1 cellular context compared by ENCODE assay signal in the genomic region with DNA sequence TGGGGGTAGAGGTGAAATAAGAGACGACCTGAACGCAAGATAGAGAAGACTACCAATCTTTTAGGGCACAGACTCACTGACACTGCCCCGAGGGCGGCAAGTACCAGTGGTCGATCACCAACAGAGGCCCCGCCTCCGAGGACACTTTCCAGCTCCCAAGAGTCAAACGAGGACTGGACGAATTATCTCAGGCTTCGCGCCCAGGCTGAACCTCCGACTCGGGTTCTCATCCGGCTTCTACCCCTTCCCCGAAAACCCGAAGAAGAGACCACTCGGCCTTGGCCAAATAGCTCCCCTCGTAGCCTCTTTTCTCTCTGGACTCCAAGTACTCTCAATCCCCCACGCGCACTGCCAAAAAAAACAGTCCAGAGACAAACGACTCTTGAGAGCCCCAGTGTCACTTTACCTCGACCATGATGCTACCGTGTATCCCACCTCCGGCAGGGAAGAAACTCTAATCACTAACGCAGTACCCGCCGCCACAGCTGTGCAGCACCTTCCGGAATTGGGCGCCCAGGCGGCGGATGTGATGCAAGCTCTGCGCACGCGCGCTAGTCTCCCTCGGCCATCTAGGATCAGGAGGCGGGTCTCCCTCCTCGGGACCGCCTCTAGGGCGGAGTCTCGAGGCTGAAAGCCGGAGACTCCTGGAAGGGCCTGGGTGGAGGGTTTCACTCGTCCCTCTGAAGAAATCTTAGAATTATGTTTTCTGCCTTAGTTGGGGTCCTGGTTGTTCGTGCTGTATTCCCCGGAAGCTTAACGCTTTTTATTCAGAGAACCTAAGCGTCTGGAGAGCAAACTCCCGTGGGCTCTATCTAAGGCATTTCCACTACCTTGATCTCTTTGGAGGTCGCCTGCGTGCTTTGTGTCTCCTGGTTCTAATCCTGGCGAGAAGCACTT.
TF ChIP-seq lines count a peak whose summit lies in the region.

A gene (minus strand): TSS at position 507 of the 897 bp plus-strand sequence. CDS start 92 bp downstream, at position 415.

TF ChIP-seq in HepG2, 621 proteins besides CTCF, POLR2A, EP300 and RAD21 (continued from another document and continues in another):
- TF ChIP-seq, protein P1, sequence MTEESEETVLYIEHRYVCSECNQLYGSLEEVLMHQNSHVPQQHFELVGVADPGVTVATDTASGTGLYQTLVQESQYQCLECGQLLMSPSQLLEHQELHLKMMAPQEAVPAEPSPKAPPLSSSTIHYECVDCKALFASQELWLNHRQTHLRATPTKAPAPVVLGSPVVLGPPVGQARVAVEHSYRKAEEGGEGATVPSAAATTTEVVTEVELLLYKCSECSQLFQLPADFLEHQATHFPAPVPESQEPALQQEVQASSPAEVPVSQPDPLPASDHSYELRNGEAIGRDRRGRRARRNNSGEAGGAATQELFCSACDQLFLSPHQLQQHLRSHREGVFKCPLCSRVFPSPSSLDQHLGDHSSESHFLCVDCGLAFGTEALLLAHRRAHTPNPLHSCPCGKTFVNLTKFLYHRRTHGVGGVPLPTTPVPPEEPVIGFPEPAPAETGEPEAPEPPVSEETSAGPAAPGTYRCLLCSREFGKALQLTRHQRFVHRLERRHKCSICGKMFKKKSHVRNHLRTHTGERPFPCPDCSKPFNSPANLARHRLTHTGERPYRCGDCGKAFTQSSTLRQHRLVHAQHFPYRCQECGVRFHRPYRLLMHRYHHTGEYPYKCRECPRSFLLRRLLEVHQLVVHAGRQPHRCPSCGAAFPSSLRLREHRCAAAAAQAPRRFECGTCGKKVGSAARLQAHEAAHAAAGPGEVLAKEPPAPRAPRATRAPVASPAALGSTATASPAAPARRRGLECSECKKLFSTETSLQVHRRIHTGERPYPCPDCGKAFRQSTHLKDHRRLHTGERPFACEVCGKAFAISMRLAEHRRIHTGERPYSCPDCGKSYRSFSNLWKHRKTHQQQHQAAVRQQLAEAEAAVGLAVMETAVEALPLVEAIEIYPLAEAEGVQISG (CRISPR knock-in tag; IDR thresholded peaks at IDR 0.05), result peak; percentile 75
- TF ChIP-seq, protein P2, sequence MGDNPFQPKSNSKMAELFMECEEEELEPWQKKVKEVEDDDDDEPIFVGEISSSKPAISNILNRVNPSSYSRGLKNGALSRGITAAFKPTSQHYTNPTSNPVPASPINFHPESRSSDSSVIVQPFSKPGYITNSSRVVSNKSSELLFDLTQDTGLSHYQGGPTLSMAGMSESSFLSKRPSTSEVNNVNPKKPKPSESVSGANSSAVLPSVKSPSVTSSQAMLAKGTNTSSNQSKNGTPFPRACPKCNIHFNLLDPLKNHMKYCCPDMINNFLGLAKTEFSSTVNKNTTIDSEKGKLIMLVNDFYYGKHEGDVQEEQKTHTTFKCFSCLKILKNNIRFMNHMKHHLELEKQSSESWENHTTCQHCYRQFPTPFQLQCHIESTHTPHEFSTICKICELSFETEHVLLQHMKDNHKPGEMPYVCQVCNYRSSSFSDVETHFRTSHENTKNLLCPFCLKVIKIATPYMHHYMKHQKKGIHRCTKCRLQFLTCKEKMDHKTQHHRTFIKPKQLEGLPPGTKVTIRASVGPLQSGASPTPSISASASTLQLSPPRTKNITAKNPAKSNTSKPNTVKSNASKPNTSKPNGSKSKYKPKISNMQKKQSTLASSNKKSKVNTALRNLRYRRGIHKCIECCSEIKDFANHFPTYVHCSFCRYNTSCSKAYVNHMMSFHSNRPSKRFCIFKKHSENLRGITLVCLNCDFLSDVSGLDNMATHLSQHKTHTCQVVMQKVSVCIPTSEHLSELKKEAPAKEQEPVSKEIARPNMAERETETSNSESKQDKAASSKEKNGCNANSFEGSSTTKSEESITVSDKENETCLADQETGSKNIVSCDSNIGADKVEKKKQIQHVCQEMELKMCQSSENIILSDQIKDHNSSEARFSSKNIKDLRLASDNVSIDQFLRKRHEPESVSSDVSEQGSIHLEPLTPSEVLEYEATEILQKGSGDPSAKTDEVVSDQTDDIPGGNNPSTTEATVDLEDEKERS (CRISPR knock-in tag; IDR thresholded peaks at IDR 0.05), result peak; percentile 42; the same call in 1 of the 2 replicates
- TF ChIP-seq ZNF562 (CRISPR knock-in tag; IDR thresholded peaks at IDR 0.05; ENCODE audit: borderline replicate concordance) (no peak), ASH2L (IDR thresholded peaks at IDR 0.05; ENCODE audit: insufficient read length, low read depth, low read length) (peak; percentile 73), HOXD1 (CRISPR knock-in tag; IDR thresholded peaks at IDR 0.05) (no peak), PHF21A (CRISPR knock-in tag; IDR thresholded peaks at IDR 0.05) (0 out of 2 replicates have a peak, but pooled peaks have one; percentile 26), GATAD1 (CRISPR knock-in tag; IDR thresholded peaks at IDR 0.05) (peak; percentile 93), SETDB1 (CRISPR knock-in tag; IDR thresholded peaks at IDR 0.05; ENCODE audit: borderline replicate concordance) (no peak), SP4 (CRISPR knock-in tag; IDR thresholded peaks at IDR 0.05) (peak; percentile 72; the same call in 1 of the 2 replicates), TAF1 (CRISPR knock-in tag; IDR thresholded peaks at IDR 0.05) (peak; percentile 59; the same call in 1 of the 2 replicates), BRD4 (CRISPR knock-in tag; IDR thresholded peaks at IDR 0.05) (no peak), POLR2G (IDR thresholded peaks at IDR 0.05; ENCODE audit: low read depth, low read length) (peak; percentile 88; the same call in 1 of the 2 replicates), ZSCAN31 (CRISPR knock-in tag; IDR thresholded peaks at IDR 0.05; ENCODE audit: low read depth) (no peak), PRPF4 (IDR thresholded peaks at IDR 0.05; ENCODE audit: low read depth, low read length, poor library complexity, severe bottlenecking) (no peak), SNAI1 (CRISPR knock-in tag; IDR thresholded peaks at IDR 0.05; ENCODE audit: borderline replicate concordance) (no peak), ZSCAN21 (CRISPR knock-in tag; IDR thresholded peaks at IDR 0.05; ENCODE audit: borderline replicate concordance) (peak; percentile 12; the same call in 1 of the 2 replicates), NKX3-1 (CRISPR knock-in tag; IDR thresholded peaks at IDR 0.05) (no peak), BHLHE40 (IDR thresholded peaks at IDR 0.05; ENCODE audit: low read length) (no peak), NR3C1 (CRISPR knock-in tag; IDR thresholded peaks at IDR 0.05) (no peak), HOXA9 (CRISPR knock-in tag; IDR thresholded peaks at IDR 0.05; ENCODE audit: borderline replicate concordance) (no peak), ZNF431 (CRISPR knock-in tag; IDR thresholded peaks at IDR 0.05; ENCODE audit: borderline replicate concordance, low read depth) (no peak), IKZF1 (IDR thresholded peaks at IDR 0.05) (no peak), SMAD1 (CRISPR knock-in tag; IDR thresholded peaks at IDR 0.05; ENCODE audit: borderline replicate concordance, low read depth) (no peak), FOXA3 (CRISPR knock-in tag; IDR thresholded peaks at IDR 0.05) (no peak), ZNF570 (CRISPR knock-in tag; IDR thresholded peaks at IDR 0.05; ENCODE audit: borderline replicate concordance) (no peak), ZNF567 (CRISPR knock-in tag; IDR thresholded peaks at IDR 0.05; ENCODE audit: borderline replicate concordance) (no peak; the same call in 1 of the 2 replicates), ZNF572 (CRISPR knock-in tag; IDR thresholded peaks at IDR 0.05) (no peak), SMAD9 (CRISPR knock-in tag; IDR thresholded peaks at IDR 0.05) (no peak), MTF2 (CRISPR knock-in tag; IDR thresholded peaks at IDR 0.05; ENCODE audit: borderline replicate concordance) (no peak), ZNF614 (CRISPR knock-in tag; IDR thresholded peaks at IDR 0.05; ENCODE audit: borderline replicate concordance) (no peak), ZNF354B (CRISPR knock-in tag; IDR thresholded peaks at IDR 0.05) (no peak), ZNF24 (IDR thresholded peaks at IDR 0.05) (no peak), ZNF20 (CRISPR knock-in tag; IDR thresholded peaks at IDR 0.05) (no peak), ZNF121 (CRISPR knock-in tag; IDR thresholded peaks at IDR 0.05) (no peak), ARID2 (CRISPR knock-in tag; IDR thresholded peaks at IDR 0.05; ENCODE audit: borderline replicate concordance) (no peak), MTA3 (CRISPR knock-in tag; IDR thresholded peaks at IDR 0.05) (no peak), CBX5 (CRISPR knock-in tag; IDR thresholded peaks at IDR 0.05; ENCODE audit: borderline replicate concordance) (no peak), CENPX (CRISPR knock-in tag; IDR thresholded peaks at IDR 0.05) (no peak), ZNF768 (CRISPR knock-in tag; IDR thresholded peaks at IDR 0.05) (no peak), JUND (CRISPR knock-in tag; IDR thresholded peaks at IDR 0.05) (no peak)
- TF ChIP-seq, protein P3, sequence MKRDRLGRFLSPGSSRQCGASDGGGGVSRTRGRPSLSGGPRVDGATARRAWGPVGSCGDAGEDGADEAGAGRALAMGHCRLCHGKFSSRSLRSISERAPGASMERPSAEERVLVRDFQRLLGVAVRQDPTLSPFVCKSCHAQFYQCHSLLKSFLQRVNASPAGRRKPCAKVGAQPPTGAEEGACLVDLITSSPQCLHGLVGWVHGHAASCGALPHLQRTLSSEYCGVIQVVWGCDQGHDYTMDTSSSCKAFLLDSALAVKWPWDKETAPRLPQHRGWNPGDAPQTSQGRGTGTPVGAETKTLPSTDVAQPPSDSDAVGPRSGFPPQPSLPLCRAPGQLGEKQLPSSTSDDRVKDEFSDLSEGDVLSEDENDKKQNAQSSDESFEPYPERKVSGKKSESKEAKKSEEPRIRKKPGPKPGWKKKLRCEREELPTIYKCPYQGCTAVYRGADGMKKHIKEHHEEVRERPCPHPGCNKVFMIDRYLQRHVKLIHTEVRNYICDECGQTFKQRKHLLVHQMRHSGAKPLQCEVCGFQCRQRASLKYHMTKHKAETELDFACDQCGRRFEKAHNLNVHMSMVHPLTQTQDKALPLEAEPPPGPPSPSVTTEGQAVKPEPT (CRISPR knock-in tag; IDR thresholded peaks at IDR 0.05; ENCODE audit: low read depth), result peak; percentile 23; the same call in 1 of the 2 replicates
- TF ChIP-seq, protein P4, sequence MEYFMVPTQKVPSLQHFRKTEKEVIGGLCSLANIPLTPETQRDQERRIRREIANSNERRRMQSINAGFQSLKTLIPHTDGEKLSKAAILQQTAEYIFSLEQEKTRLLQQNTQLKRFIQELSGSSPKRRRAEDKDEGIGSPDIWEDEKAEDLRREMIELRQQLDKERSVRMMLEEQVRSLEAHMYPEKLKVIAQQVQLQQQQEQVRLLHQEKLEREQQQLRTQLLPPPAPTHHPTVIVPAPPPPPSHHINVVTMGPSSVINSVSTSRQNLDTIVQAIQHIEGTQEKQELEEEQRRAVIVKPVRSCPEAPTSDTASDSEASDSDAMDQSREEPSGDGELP (IDR thresholded peaks at IDR 0.05; ENCODE audit: borderline replicate concordance, low read depth), result peak; percentile 96
- TF ChIP-seq, protein P5, sequence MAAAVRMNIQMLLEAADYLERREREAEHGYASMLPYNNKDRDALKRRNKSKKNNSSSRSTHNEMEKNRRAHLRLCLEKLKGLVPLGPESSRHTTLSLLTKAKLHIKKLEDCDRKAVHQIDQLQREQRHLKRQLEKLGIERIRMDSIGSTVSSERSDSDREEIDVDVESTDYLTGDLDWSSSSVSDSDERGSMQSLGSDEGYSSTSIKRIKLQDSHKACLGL (CRISPR knock-in tag; IDR thresholded peaks at IDR 0.05), result 0 out of 2 replicates have a peak, but pooled peaks have one; percentile 22
- TF ChIP-seq, protein P6, sequence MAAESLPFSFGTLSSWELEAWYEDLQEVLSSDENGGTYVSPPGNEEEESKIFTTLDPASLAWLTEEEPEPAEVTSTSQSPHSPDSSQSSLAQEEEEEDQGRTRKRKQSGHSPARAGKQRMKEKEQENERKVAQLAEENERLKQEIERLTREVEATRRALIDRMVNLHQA (CRISPR knock-in tag; IDR thresholded peaks at IDR 0.05), result no peak
- TF ChIP-seq, protein P7, sequence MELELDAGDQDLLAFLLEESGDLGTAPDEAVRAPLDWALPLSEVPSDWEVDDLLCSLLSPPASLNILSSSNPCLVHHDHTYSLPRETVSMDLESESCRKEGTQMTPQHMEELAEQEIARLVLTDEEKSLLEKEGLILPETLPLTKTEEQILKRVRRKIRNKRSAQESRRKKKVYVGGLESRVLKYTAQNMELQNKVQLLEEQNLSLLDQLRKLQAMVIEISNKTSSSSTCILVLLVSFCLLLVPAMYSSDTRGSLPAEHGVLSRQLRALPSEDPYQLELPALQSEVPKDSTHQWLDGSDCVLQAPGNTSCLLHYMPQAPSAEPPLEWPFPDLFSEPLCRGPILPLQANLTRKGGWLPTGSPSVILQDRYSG (CRISPR knock-in tag; IDR thresholded peaks at IDR 0.05), result no peak
- TF ChIP-seq, protein P8, sequence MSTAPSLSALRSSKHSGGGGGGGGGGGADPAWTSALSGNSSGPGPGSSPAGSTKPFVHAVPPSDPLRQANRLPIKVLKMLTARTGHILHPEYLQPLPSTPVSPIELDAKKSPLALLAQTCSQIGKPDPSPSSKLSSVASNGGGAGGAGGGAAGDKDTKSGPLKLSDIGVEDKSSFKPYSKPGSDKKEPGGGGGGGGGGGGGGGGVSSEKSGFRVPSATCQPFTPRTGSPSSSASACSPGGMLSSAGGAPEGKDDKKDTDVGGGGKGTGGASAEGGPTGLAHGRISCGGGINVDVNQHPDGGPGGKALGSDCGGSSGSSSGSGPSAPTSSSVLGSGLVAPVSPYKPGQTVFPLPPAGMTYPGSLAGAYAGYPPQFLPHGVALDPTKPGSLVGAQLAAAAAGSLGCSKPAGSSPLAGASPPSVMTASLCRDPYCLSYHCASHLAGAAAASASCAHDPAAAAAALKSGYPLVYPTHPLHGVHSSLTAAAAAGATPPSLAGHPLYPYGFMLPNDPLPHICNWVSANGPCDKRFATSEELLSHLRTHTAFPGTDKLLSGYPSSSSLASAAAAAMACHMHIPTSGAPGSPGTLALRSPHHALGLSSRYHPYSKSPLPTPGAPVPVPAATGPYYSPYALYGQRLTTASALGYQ (CRISPR knock-in tag; IDR thresholded peaks at IDR 0.05), result no peak
- TF ChIP-seq, protein P9, sequence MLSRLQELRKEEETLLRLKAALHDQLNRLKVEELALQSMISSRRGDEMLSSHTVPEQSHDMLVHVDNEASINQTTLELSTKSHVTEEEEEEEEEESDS (CRISPR knock-in tag; IDR thresholded peaks at IDR 0.05; ENCODE audit: borderline replicate concordance), result no peak
- TF ChIP-seq, protein P10, sequence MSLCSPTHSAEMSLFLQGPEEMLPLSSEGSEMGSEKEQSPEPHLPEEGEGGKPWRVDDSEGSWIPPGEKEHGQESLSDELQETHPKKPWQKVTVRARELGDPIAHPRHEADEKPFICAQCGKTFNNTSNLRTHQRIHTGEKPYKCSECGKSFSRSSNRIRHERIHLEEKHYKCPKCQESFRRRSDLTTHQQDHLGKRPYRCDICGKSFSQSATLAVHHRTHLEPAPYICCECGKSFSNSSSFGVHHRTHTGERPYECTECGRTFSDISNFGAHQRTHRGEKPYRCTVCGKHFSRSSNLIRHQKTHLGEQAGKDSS (CRISPR knock-in tag; IDR thresholded peaks at IDR 0.05; ENCODE audit: borderline replicate concordance, low read depth), result no peak
